Comparison of ENCODE assay signal across 18 cellular contexts in the genomic region with DNA sequence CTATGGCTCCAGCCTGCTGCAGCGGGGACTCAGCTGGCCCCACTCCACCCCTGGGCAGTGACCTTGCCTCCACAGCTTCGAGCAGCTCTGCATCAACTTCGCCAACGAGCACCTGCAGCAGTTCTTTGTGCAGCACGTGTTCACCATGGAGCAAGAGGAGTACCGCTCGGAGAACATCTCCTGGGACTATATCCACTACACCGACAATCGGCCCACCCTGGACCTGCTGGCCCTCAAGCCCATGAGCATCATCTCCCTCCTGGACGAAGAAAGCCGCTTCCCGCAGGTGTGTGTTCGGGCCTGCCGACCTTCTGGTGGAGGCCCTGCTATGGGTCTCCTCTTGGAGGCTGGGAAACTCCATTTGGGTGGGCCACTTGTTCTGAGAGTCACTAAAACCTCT.
"Had no signal": no experiment of that assay in that cellular context is flagged by ENCODE, and none has a peak within 500 bp of the region (broad histone marks: within the 10 kb centered on the region; RNA-seq: fewer than 3 reads in every experiment).

No MANE protein-coding gene starts in this region.

- H3K4me3 ChIP-seq: ascending aorta, breast epithelium, esophagus squamous epithelium, tibial nerve had no signal

- H3K27me3 ChIP-seq: ascending aorta, breast epithelium, esophagus squamous epithelium, tibial nerve had no signal

- H3K27me3 Mint-ChIP-seq: dendritic cell treated with granulocyte-macrophage colony-stimulating factor and Interleukin-4, amounts not matched to agents 40 ng/mL and 50 ng/mL, for 4 days had no signal

- H3K36me3 ChIP-seq: ascending aorta, breast epithelium, esophagus squamous epithelium, tibial nerve had no signal

- H3K4me3 Mint-ChIP-seq: activated CD4-positive, alpha-beta T cell treated with anti-CD3 and anti-CD28 coated beads, Interleukin-2, amount 10 ng/mL, durations not matched to agents 7 days and 5 days; dendritic cell treated with granulocyte-macrophage colony-stimulating factor and Interleukin-4, amounts not matched to agents 40 ng/mL and 50 ng/mL, for 4 days; immature natural killer cell; natural killer cell had no signal

- ATAC-seq: stimulated activated naive CD8-positive, alpha-beta T cell treated with anti-CD3 and anti-CD28 coated beads, Interleukin-15, Interleukin-2, amounts not matched to agents 100 U/mL and 50 U/mL, for 24 hours had no signal

- H3K9me3 ChIP-seq: ascending aorta, breast epithelium, esophagus squamous epithelium, tibial nerve had no signal

- H3K27ac ChIP-seq: ascending aorta, breast epithelium, esophagus squamous epithelium, parathyroid adenoma, tibial nerve had no signal

- H3K9me3 Mint-ChIP-seq: activated CD4-positive, alpha-beta T cell treated with anti-CD3 and anti-CD28 coated beads, Interleukin-2, amount 10 ng/mL, durations not matched to agents 7 days and 5 days; dendritic cell treated with granulocyte-macrophage colony-stimulating factor and Interleukin-4, amounts not matched to agents 40 ng/mL and 50 ng/mL, for 4 days; immature natural killer cell; natural killer cell had no signal

- H3K27ac Mint-ChIP-seq: activated CD4-positive, alpha-beta T cell treated with anti-CD3 and anti-CD28 coated beads, Interleukin-2, amount 10 ng/mL, durations not matched to agents 7 days and 5 days; dendritic cell treated with granulocyte-macrophage colony-stimulating factor and Interleukin-4, amounts not matched to agents 40 ng/mL and 50 ng/mL, for 4 days; immature natural killer cell; natural killer cell had no signal

- H3K36me3 Mint-ChIP-seq: immature natural killer cell, natural killer cell had no signal

- DNase-seq: activated CD4-positive, alpha-beta T cell treated with anti-CD3 and anti-CD28 coated beads, Interleukin-2, amount 10 ng/mL, durations not matched to agents 7 days and 5 days; activated naive CD4-positive, alpha-beta T cell treated with Interleukin-2 at 50 U/mL for 16 hours; cerebellar nuclear complex; effector memory CD4-positive, alpha-beta T cell; esophagus squamous epithelium; immature natural killer cell; mesendoderm; natural killer cell; stimulated activated CD4-positive, alpha-beta T cell treated with anti-CD3 and anti-CD28 coated beads, Interleukin-12 subunit alpha, Interleukin-12 subunit beta, amount 100 ng/mL, for 4 hours; stimulated activated CD4-positive, alpha-beta T cell treated with anti-CD3 and anti-CD28 coated beads, Interleukin-1b, Interleukin-23, amount 100 ng/mL, for 48 hours; stimulated activated naive CD8-positive, alpha-beta T cell treated with anti-CD3 and anti-CD28 coated beads, Interleukin-15, Interleukin-2, amounts not matched to agents 100 U/mL and 50 U/mL, for 24 hours; T-helper 1 cell; T-helper 9 cell had no signal

- H3K4me1 ChIP-seq: ascending aorta, breast epithelium, esophagus squamous epithelium, parathyroid adenoma, tibial nerve had no signal

- H3K4me1 Mint-ChIP-seq: activated CD4-positive, alpha-beta T cell treated with anti-CD3 and anti-CD28 coated beads, Interleukin-2, amount 10 ng/mL, durations not matched to agents 7 days and 5 days; immature natural killer cell had no signal
